17 cellular contexts compared by ENCODE assay signal in the genomic region with DNA sequence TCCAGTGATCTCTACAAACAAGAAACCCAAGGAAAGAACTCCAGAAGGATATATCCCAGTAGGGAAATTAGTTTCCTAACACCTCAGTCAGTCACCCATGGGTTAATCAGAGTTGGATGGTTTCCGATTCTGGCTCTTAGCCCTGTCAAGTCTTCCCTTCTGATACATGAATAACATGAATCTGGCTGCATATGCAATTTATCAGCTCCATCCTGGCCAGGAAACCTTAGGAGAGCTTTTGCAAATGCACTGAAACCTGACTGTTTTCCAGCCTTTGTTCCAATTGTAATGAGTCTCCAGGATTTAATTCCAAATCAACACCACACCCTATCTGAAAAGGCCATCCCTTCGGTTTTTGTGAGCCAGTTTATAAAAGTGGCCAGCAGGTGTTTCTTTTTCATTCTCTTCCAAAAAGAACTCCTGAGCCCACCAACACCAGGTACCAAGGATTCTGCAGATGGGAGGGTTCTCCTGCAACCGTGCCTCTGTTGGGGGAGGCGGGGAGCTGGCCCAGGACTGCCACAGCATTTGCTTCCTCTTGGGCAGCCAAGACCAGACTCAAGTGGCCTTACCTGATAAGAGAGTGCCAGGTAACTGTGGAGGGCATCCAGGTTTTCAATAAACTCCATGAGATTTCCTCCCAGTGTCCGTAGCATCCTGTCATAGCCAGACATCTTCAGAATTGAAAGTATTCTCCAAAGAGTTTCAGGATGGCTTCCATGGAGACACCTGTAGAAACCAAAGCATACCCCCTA.
DNase-seq lines count a peak whose midpoint lies in the region; ATAC-seq and TF ChIP-seq lines count a peak whose summit lies in the region.
"Had no signal": no experiment of that assay in that cellular context is flagged by ENCODE, and none has a peak within 500 bp of the region (broad histone marks: within the 10 kb centered on the region; RNA-seq: fewer than 3 reads in every experiment).

No MANE protein-coding gene starts in this region.

- 78% methylated on average over 5 of the region's 5 CpGs for WGBS in hepatocyte (ENCODE audit: low lambda C conversion rate, missing lambda C conversion rate)

- intact Hi-C loops in PC-3 (cut with micrococcal nuclease): no loop called here

- no peak overlapping the region for H2AFZ ChIP-seq in PC-3 (ENCODE audit: low read length)
- peak overlapping the region; percentile 51 for H2AFZ ChIP-seq in neural progenitor cell (replicated peaks)
- H2AFZ ChIP-seq in hepatocyte: no peak overlapping the region

- DNase-seq in LNCaP clone FGC (ENCODE audit: low read depth): no peak
- DNase-seq in NCI-H2081 treated with DMSO at 0.1 percent for 48 hours (lab: John Stamatoyannopoulos, UW): peak; percentile 41
- DNase-seq in PC-3: no peak
- no peak for DNase-seq in neural progenitor cell (ENCODE audit: low spot score)
- DNase-seq in amniotic stem cell (lab: John Stamatoyannopoulos, UW): no peak
- DNase-seq in T-helper 17 cell: no peak
- no peak for DNase-seq in hepatocyte (ENCODE audit: low spot score)
- DNase-seq: Calu3; CD4-positive, alpha-beta memory T cell; DMS79 treated with DMSO at 0.1 percent for 48 hours; NCI-H1417 treated with DMSO at 0.1 percent for 48 hours; NCI-H226; NCI-H82; SK-N-SH; T-cell had no signal

- H3K9ac ChIP-seq in PC-3 (ENCODE audit: low read length) (no peak overlapping the region), neural progenitor cell (no peak overlapping the region)
- H3K9ac ChIP-seq: SK-N-SH had no signal

- BruUV-seq in PC-3 (replicated peaks; lab: Mats Ljungman, UMichigan): no TSS peak

- H3K4me1 ChIP-seq in PC-3 (ENCODE audit: insufficient read depth, low read length) (peaks cover 18% of the 10 kb centered on the region), neural progenitor cell (no peaks in the 10 kb centered on the region), hepatocyte (ENCODE audit: insufficient read depth) (no peaks in the 10 kb centered on the region)
- H3K4me1 ChIP-seq: HAP-1 had no signal

- H3K27ac ChIP-seq in PC-3 (ENCODE audit: low read length) (no peak overlapping the region), neural progenitor cell (no peak overlapping the region), hepatocyte (no peak overlapping the region)

- CTCF ChIA-PET in PC-3 (lab: Charles Lee): no interaction called here

- H3K9me3 ChIP-seq in PC-3 (ENCODE audit: low read length) (no peaks in the 10 kb centered on the region), neural progenitor cell (ENCODE audit: low read depth) (no peaks in the 10 kb centered on the region), T-helper 17 cell (ENCODE audit: control insufficient read depth, low read length, poor library complexity, severe bottlenecking) (no peaks in the 10 kb centered on the region), hepatocyte (ENCODE audit: low read depth) (no peaks in the 10 kb centered on the region)
- H3K9me3 ChIP-seq: HAP-1, SK-N-SH had no signal

- H3K4me3 Mint-ChIP-seq in neural progenitor cell: no peak overlapping the region
- no peak overlapping the region for H3K4me3 Mint-ChIP-seq in T-helper 17 cell
- H3K4me3 Mint-ChIP-seq: B cell; CD4-positive, alpha-beta memory T cell; T-cell had no signal

- no peaks in the 10 kb centered on the region for H3K9me2 ChIP-seq in PC-3 (replicated peaks; ENCODE audit: low read length)
- no peaks in the 10 kb centered on the region for H3K9me2 ChIP-seq in hepatocyte (replicated peaks; ENCODE audit: insufficient read depth)
- H3K9me2 ChIP-seq: SK-N-SH had no signal

- peaks cover 6% of the 10 kb centered on the region for H4K20me1 ChIP-seq in PC-3 (ENCODE audit: low read length)
- H4K20me1 ChIP-seq in neural progenitor cell (ENCODE audit: low read depth): no peaks in the 10 kb centered on the region
- H4K20me1 ChIP-seq in hepatocyte (ENCODE audit: insufficient read depth, poor library complexity, severe bottlenecking): no peaks in the 10 kb centered on the region

- H3K79me2 ChIP-seq in PC-3 (ENCODE audit: low read length) (no peaks in the 10 kb centered on the region), neural progenitor cell (ENCODE audit: low read depth) (no peaks in the 10 kb centered on the region), hepatocyte (no peaks in the 10 kb centered on the region)

- H3K36me3 ChIP-seq in PC-3 (ENCODE audit: low read depth, low read length): no peaks in the 10 kb centered on the region
- H3K36me3 ChIP-seq in neural progenitor cell: no peaks in the 10 kb centered on the region
- no peaks in the 10 kb centered on the region for H3K36me3 ChIP-seq in hepatocyte (replicated peaks; ENCODE audit: insufficient read depth, low read depth)
- H3K36me3 ChIP-seq: HAP-1 had no signal

- H3F3A ChIP-seq in PC-3 (ENCODE audit: low read length, unreplicated experiment): no peaks in the 10 kb centered on the region
- no peaks in the 10 kb centered on the region for H3F3A ChIP-seq in neural progenitor cell (ENCODE audit: low read depth)

- no peaks in the 10 kb centered on the region for H3K36me3 Mint-ChIP-seq in neural progenitor cell
- no peaks in the 10 kb centered on the region for H3K36me3 Mint-ChIP-seq in T-helper 17 cell (ENCODE audit: low read depth)
- H3K36me3 Mint-ChIP-seq: CD4-positive, alpha-beta memory T cell; T-cell had no signal

- no peak overlapping the region for H3K27ac Mint-ChIP-seq in neural progenitor cell
- no peak overlapping the region for H3K27ac Mint-ChIP-seq in T-helper 17 cell
- H3K27ac Mint-ChIP-seq: B cell; CD4-positive, alpha-beta memory T cell; T-cell had no signal

- H3K4me3 ChIP-seq in LNCaP clone FGC (ENCODE audit: low read depth, low read length) (no peak overlapping the region), PC-3 (ENCODE audit: low read length) (no peak overlapping the region), neural progenitor cell (no peak overlapping the region), hepatocyte (no peak overlapping the region)
- H3K4me3 ChIP-seq: HAP-1 had no signal

- H3K4me2 ChIP-seq in PC-3 (ENCODE audit: low read length) (0 out of 2 replicates have a peak overlapping the region, but pooled peaks have one; percentile 53), neural progenitor cell (no peak overlapping the region), hepatocyte (no peak overlapping the region)
- H3K4me2 ChIP-seq: SK-N-SH had no signal

- H3K27me3 Mint-ChIP-seq in neural progenitor cell (ENCODE audit: insufficient read depth, low read depth): peaks cover 5% of the 10 kb centered on the region
- H3K27me3 Mint-ChIP-seq in T-helper 17 cell: peaks cover 10% of the 10 kb centered on the region
- H3K27me3 Mint-ChIP-seq: T-cell had no signal

- no peaks in the 10 kb centered on the region for H3K4me1 Mint-ChIP-seq in neural progenitor cell
- peaks cover 6% of the 10 kb centered on the region for H3K4me1 Mint-ChIP-seq in T-helper 17 cell
- H3K4me1 Mint-ChIP-seq: B cell; CD4-positive, alpha-beta memory T cell had no signal

- TF ChIP-seq CTCF in LNCaP clone FGC (IDR thresholded peaks at IDR 0.05; ENCODE audit: control insufficient read depth, extremely low read depth, insufficient read depth): 0 out of 2 replicates have a peak, but pooled peaks have one; percentile 1
- TF ChIP-seq CTCF in PC-3 (conservative IDR thresholded peaks at IDR 0.05; ENCODE audit: low read depth, low read length): no peak
- no peak for TF ChIP-seq CTCF in neural progenitor cell (IDR thresholded peaks at IDR 0.05)
- no peak for TF ChIP-seq CTCF in hepatocyte (IDR thresholded peaks at IDR 0.05; ENCODE audit: poor library complexity)

- ATAC-seq in PC-3 (no peak), T-helper 17 cell (no peak)
- ATAC-seq: T-cell had no signal

- no peaks in the 10 kb centered on the region for H3K9me3 Mint-ChIP-seq in neural progenitor cell
- H3K9me3 Mint-ChIP-seq: CD4-positive, alpha-beta memory T cell; T-cell had no signal

- H3K27me3 ChIP-seq in PC-3 (ENCODE audit: low read length) (no peaks in the 10 kb centered on the region; the same call in 1 of the 2 replicates), neural progenitor cell (no peaks in the 10 kb centered on the region), hepatocyte (no peaks in the 10 kb centered on the region)

- POLR2A ChIA-PET in PC-3 (lab: Charles Lee; ENCODE audit: unreplicated experiment): interaction anchor here (0.7 kb wide), 1 partner anchor 38 kb away, joined by 3 read pairs; no protein-coding TSS in a partner anchor
